ENCODE assay signal across 8 cellular contexts in the genomic region with DNA sequence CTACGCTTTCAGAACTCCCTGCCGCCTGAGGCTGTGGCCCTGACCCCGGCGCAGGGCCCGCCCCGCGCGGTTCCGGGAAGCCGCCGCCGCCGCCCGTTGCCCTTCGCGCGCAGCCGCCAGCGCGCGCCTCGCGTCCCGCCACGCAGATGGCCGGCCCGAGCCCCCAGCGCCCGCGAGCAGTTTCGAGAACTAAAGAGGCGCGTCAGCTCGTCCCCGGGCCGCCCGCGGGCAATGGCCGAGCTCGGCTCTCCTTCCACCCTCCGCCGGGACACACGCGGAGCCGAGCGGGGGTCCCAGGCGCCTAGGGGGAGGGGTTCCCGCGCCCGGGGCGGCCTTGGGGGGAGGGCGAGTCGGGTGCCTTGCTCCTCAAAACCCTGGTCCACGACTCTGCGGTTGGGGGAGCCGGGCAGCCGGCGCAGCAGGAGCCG. TPM values are rescaled to one million over a fixed set of nuclear protein-coding genes. Genes with fewer than 3 reads are reported as not detected.
DNase-seq lines count a peak whose midpoint lies in the region; ATAC-seq, FAIRE-seq and TF ChIP-seq lines count a peak whose summit lies in the region.

No MANE protein-coding gene starts in this region.

- H3K27me3 Mint-ChIP-seq in astrocyte (ENCODE audit: low read depth, unreplicated experiment), result no peaks in the 10 kb centered on the region

- peak overlapping the region; percentile 98 for H3K4me2 ChIP-seq in astrocyte (ENCODE audit: low read length)

- TF ChIP-seq CTCF in astrocyte (IDR thresholded peaks at IDR 0.05; ENCODE audit: insufficient read depth, low read depth, low read length), result no peak

- no peaks in the 10 kb centered on the region for H3K9me3 Mint-ChIP-seq in astrocyte (ENCODE audit: unreplicated experiment)

- DNase-seq in astrocyte (ENCODE audit: low read depth) (peak; percentile 22), hypothalamus (lab: John Stamatoyannopoulos, UW) (peak in 34 of 51 donors; percentile 7 to 66 (median 34)), sciatic nerve (ENCODE audit: low spot score) (peak; percentile 80), NCI-H2029 treated with DMSO at 0.1 percent for 48 hours (lab: John Stamatoyannopoulos, UW) (no peak), dedifferentiated amniotic fluid mesenchymal stem cell (ENCODE audit: extremely low spot score) (no peak)

- peak overlapping the region; percentile 93 for H3K9ac ChIP-seq in astrocyte (ENCODE audit: low read length)

- peaks cover 11% of the 10 kb centered on the region for H3K4me1 ChIP-seq in astrocyte (ENCODE audit: insufficient read depth, low read length)

- H2AFZ ChIP-seq in astrocyte (ENCODE audit: low read depth, low read length), result no peak overlapping the region

- peaks cover 6% of the 10 kb centered on the region for H3K36me3 Mint-ChIP-seq in astrocyte (ENCODE audit: low read depth, unreplicated experiment)

- peaks cover 21% of the 10 kb centered on the region for H3K4me1 Mint-ChIP-seq in astrocyte (ENCODE audit: low read depth, unreplicated experiment)

- ATAC-seq in HG02884 (IDR thresholded peaks at IDR 0.05; ENCODE audit: unreplicated experiment) (peak; percentile 19), SK-N-SH treated with all-trans-retinoic acid at 6 μM for 48 hours (peak; percentile 3; the same call in 2 of the 3 replicates), sciatic nerve (no peak)

- H3K79me2 ChIP-seq in astrocyte (ENCODE audit: insufficient read depth, low read length), result peaks cover 68% of the 10 kb centered on the region

- peaks cover 57% of the 10 kb centered on the region for H4K20me1 ChIP-seq in astrocyte (ENCODE audit: insufficient read depth, low read length)

- H3K27ac Mint-ChIP-seq in astrocyte (ENCODE audit: unreplicated experiment), result peak overlapping the region; percentile 99

- FAIRE-seq in astrocyte (lab: Jason Lieb, UNC), result no peak

- H3K36me3 ChIP-seq in astrocyte (ENCODE audit: insufficient read depth, low read length), result peaks cover 6% of the 10 kb centered on the region

- H3K9me3 ChIP-seq in astrocyte (ENCODE audit: insufficient read depth, low read depth, low read length), result no peaks in the 10 kb centered on the region

- H3K4me3 ChIP-seq in GM08714 (ENCODE audit: low read length), result peak overlapping the region; percentile 88
- H3K4me3 ChIP-seq in astrocyte (ENCODE audit: insufficient read depth, low read depth, low read length), result peak overlapping the region; percentile 79

- H3K27ac ChIP-seq in astrocyte (ENCODE audit: low read depth, low read length), result peak overlapping the region; percentile 98

- intact Hi-C loops in sciatic nerve (cut with DNase I), result no loop called here

- H3K27me3 ChIP-seq in astrocyte (ENCODE audit: insufficient read depth, low read length), result no peaks in the 10 kb centered on the region

- H3K4me3 Mint-ChIP-seq in astrocyte (ENCODE audit: unreplicated experiment), result peak overlapping the region; percentile 97

TF ChIP-seq in SK-N-SH treated with all-trans-retinoic acid at 6 μM for 48 hours, 23 proteins besides CTCF, POLR2A, EP300 and RAD21:
- TF ChIP-seq SNAI2 (CRISPR knock-in tag; IDR thresholded peaks at IDR 0.05) (no peak), TCF4 (CRISPR knock-in tag; IDR thresholded peaks at IDR 0.05; ENCODE audit: borderline replicate concordance) (no peak), PPARA (CRISPR knock-in tag; IDR thresholded peaks at IDR 0.05; ENCODE audit: borderline replicate concordance) (no peak), ZC3H10 (CRISPR knock-in tag; IDR thresholded peaks at IDR 0.05) (no peak), ARNTL (CRISPR knock-in tag; IDR thresholded peaks at IDR 0.05; ENCODE audit: borderline replicate concordance, low read depth) (no peak), GLIS3 (CRISPR knock-in tag; IDR thresholded peaks at IDR 0.05) (no peak), ZFP3 (CRISPR knock-in tag; IDR thresholded peaks at IDR 0.05) (no peak), BACH2 (CRISPR knock-in tag; IDR thresholded peaks at IDR 0.05; ENCODE audit: borderline replicate concordance) (no peak), ZFP30 (CRISPR knock-in tag; IDR thresholded peaks at IDR 0.05) (no peak)
- TF ChIP-seq, protein P1, sequence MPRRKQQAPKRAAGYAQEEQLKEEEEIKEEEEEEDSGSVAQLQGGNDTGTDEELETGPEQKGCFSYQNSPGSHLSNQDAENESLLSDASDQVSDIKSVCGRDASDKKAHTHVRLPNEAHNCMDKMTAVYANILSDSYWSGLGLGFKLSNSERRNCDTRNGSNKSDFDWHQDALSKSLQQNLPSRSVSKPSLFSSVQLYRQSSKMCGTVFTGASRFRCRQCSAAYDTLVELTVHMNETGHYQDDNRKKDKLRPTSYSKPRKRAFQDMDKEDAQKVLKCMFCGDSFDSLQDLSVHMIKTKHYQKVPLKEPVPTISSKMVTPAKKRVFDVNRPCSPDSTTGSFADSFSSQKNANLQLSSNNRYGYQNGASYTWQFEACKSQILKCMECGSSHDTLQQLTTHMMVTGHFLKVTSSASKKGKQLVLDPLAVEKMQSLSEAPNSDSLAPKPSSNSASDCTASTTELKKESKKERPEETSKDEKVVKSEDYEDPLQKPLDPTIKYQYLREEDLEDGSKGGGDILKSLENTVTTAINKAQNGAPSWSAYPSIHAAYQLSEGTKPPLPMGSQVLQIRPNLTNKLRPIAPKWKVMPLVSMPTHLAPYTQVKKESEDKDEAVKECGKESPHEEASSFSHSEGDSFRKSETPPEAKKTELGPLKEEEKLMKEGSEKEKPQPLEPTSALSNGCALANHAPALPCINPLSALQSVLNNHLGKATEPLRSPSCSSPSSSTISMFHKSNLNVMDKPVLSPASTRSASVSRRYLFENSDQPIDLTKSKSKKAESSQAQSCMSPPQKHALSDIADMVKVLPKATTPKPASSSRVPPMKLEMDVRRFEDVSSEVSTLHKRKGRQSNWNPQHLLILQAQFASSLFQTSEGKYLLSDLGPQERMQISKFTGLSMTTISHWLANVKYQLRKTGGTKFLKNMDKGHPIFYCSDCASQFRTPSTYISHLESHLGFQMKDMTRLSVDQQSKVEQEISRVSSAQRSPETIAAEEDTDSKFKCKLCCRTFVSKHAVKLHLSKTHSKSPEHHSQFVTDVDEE (CRISPR knock-in tag; IDR thresholded peaks at IDR 0.05), result no peak
- TF ChIP-seq, protein P2, sequence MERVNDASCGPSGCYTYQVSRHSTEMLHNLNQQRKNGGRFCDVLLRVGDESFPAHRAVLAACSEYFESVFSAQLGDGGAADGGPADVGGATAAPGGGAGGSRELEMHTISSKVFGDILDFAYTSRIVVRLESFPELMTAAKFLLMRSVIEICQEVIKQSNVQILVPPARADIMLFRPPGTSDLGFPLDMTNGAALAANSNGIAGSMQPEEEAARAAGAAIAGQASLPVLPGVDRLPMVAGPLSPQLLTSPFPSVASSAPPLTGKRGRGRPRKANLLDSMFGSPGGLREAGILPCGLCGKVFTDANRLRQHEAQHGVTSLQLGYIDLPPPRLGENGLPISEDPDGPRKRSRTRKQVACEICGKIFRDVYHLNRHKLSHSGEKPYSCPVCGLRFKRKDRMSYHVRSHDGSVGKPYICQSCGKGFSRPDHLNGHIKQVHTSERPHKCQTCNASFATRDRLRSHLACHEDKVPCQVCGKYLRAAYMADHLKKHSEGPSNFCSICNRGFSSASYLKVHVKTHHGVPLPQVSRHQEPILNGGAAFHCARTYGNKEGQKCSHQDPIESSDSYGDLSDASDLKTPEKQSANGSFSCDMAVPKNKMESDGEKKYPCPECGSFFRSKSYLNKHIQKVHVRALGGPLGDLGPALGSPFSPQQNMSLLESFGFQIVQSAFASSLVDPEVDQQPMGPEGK (CRISPR knock-in tag; IDR thresholded peaks at IDR 0.05; ENCODE audit: borderline replicate concordance), result no peak
- TF ChIP-seq, protein P3, sequence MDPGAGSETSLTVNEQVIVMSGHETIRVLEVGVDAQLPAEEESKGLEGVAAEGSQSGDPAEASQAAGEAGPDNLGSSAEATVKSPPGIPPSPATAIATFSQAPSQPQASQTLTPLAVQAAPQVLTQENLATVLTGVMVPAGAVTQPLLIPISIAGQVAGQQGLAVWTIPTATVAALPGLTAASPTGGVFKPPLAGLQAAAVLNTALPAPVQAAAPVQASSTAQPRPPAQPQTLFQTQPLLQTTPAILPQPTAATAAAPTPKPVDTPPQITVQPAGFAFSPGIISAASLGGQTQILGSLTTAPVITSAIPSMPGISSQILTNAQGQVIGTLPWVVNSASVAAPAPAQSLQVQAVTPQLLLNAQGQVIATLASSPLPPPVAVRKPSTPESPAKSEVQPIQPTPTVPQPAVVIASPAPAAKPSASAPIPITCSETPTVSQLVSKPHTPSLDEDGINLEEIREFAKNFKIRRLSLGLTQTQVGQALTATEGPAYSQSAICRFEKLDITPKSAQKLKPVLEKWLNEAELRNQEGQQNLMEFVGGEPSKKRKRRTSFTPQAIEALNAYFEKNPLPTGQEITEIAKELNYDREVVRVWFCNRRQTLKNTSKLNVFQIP (CRISPR knock-in tag; IDR thresholded peaks at IDR 0.05; ENCODE audit: borderline replicate concordance, low read depth), result no peak

RNA-seq across cellular contexts. Expression of a gene that starts 1.8 kb away (rescaled TPM):
- total RNA-seq in astrocyte (143 and 151 TPM in 2 replicates), sciatic nerve (130 TPM)

RNA-seq across cellular contexts. Expression of a gene that starts 29.7 kb away (rescaled TPM):
- total RNA-seq in astrocyte, result 2.6 and 2.8 TPM in 2 replicates
- 14.3 TPM for total RNA-seq in sciatic nerve

RNA-seq across cellular contexts. Expression of a gene that starts 35.7 kb away (rescaled TPM):
- not detected in 2 replicates for total RNA-seq in astrocyte
- not detected for total RNA-seq in sciatic nerve

Comparison
In these comparisons a context has a peak if more than half of its experiments do, and no peak if none do; other contexts are left out.
1. DNase-seq: peak in astrocyte (single experiment), hypothalamus (34 of 51) and sciatic nerve (single experiment); none in NCI-H2029 treated with DMSO at 0.1 percent for 48 hours (single experiment) and dedifferentiated amniotic fluid mesenchymal stem cell (single experiment).